Comparison of ENCODE assay signal across 15 cellular contexts in the genomic region with DNA sequence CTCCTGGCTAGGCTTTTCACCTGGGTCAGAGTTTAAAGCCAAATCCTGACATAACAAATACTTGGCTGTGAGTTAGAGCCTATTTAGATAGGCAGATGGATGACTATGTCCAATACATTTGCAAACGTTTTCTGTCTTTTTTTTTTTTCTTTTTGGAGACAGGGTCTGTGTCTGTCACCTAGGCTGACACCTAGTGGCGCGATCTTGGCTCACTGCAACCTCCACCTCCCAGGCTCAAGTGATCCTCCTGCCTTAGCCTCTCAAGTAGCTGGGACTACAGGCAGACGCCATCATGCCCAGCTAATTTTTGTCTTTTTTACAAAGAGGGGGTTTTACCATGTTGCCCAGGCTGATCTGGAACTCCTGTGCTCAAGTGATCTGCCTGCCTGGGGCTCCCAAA.
DNase-seq lines count a peak whose midpoint lies in the region; ATAC-seq and TF ChIP-seq lines count a peak whose summit lies in the region.
"Had no signal": no experiment of that assay in that cellular context is flagged by ENCODE, and none has a peak within 500 bp of the region (broad histone marks: within the 10 kb centered on the region; RNA-seq: fewer than 3 reads in every experiment).

No MANE protein-coding gene starts in this region.

- H3K27ac Mint-ChIP-seq in activated CD4-positive, alpha-beta T cell treated with anti-CD3 and anti-CD28 coated beads, Interleukin-2, amount 10 ng/mL, durations not matched to agents 7 days and 5 days = no peak overlapping the region
- no peak overlapping the region for H3K27ac Mint-ChIP-seq in neural crest cell (ENCODE audit: unreplicated experiment)
- H3K27ac Mint-ChIP-seq: activated T-helper 2 cell treated with anti-CD3 and anti-CD28 coated beads, Interferon-gamma antibody, Interleukin-2, Interleukin-4, amounts not matched to agents 10 μg/mL and 5 μg/mL and 100 μg/mL, durations not matched to agents 14 hours and 24 hours and 36 hours; effector memory CD8-positive, alpha-beta T cell had no signal

- CTCF ChIA-PET in activated CD4-positive, alpha-beta T cell treated with anti-CD3 and anti-CD28 coated beads, Interleukin-2, amount 10 ng/mL, durations not matched to agents 7 days and 5 days (lab: Charles Lee) = no interaction called here

- no peak overlapping the region for H3K4me3 Mint-ChIP-seq in activated CD4-positive, alpha-beta T cell treated with anti-CD3 and anti-CD28 coated beads, Interleukin-2, amount 10 ng/mL, durations not matched to agents 7 days and 5 days
- H3K4me3 Mint-ChIP-seq in neural crest cell = no peak overlapping the region
- H3K4me3 Mint-ChIP-seq: effector memory CD8-positive, alpha-beta T cell had no signal

- peak; percentile 33 for TF ChIP-seq CTCF in neural crest cell (conservative IDR thresholded peaks at IDR 0.05)

- H3K36me3 Mint-ChIP-seq in activated CD4-positive, alpha-beta T cell treated with anti-CD3 and anti-CD28 coated beads, Interleukin-2, amount 10 ng/mL, durations not matched to agents 7 days and 5 days (ENCODE audit: low read depth) = peaks cover 11% of the 10 kb centered on the region
- H3K36me3 Mint-ChIP-seq in neural crest cell (ENCODE audit: low read depth) = peaks cover 12% of the 10 kb centered on the region

- H3K9me3 Mint-ChIP-seq in activated CD4-positive, alpha-beta T cell treated with anti-CD3 and anti-CD28 coated beads, Interleukin-2, amount 10 ng/mL, durations not matched to agents 7 days and 5 days = no peaks in the 10 kb centered on the region
- H3K9me3 Mint-ChIP-seq in neural crest cell = peaks cover 2% of the 10 kb centered on the region
- H3K9me3 Mint-ChIP-seq: activated T-helper 2 cell treated with anti-CD3 and anti-CD28 coated beads, Interferon-gamma antibody, Interleukin-2, Interleukin-4, amounts not matched to agents 10 μg/mL and 5 μg/mL and 100 μg/mL, durations not matched to agents 14 hours and 24 hours and 36 hours; effector memory CD8-positive, alpha-beta T cell had no signal

- no peaks in the 10 kb centered on the region for H3K4me1 Mint-ChIP-seq in activated CD4-positive, alpha-beta T cell treated with anti-CD3 and anti-CD28 coated beads, Interleukin-2, amount 10 ng/mL, durations not matched to agents 7 days and 5 days
- no peaks in the 10 kb centered on the region for H3K4me1 Mint-ChIP-seq in neural crest cell

- no peaks in the 10 kb centered on the region for H3K27me3 Mint-ChIP-seq in activated CD4-positive, alpha-beta T cell treated with anti-CD3 and anti-CD28 coated beads, Interleukin-2, amount 10 ng/mL, durations not matched to agents 7 days and 5 days
- no peaks in the 10 kb centered on the region for H3K27me3 Mint-ChIP-seq in neural crest cell (ENCODE audit: low read depth)
- H3K27me3 Mint-ChIP-seq: effector memory CD8-positive, alpha-beta T cell had no signal

- POLR2A ChIA-PET in activated CD4-positive, alpha-beta T cell treated with anti-CD3 and anti-CD28 coated beads, Interleukin-2, amount 10 ng/mL, durations not matched to agents 7 days and 5 days (lab: Charles Lee) = no interaction called here

- peak; percentile 9 for DNase-seq in activated CD4-positive, alpha-beta T cell treated with anti-CD3 and anti-CD28 coated beads, Interleukin-2, amount 10 ng/mL, durations not matched to agents 7 days and 5 days
- DNase-seq in activated CD4-positive, alpha-beta T cell treated with anti-CD3 and anti-CD28 coated beads for 1 hour = no peak
- peak; percentile 34 for DNase-seq in HT1080 (ENCODE audit: low read depth)
- DNase-seq in activated CD4-positive, alpha-beta T cell treated with anti-CD3 and anti-CD28 coated beads, Interleukin-2, amount 50 U/mL, for 1 hour = peak; percentile 3
- no peak for DNase-seq in neural crest cell (ENCODE audit: low read depth, low spot score)
- no peak for DNase-seq in head of caudate nucleus
- DNase-seq: DMS79 treated with DMSO at 0.1 percent for 48 hours; effector memory CD8-positive, alpha-beta T cell; kidney; NCI-H187; stimulated activated CD4-positive, alpha-beta T cell treated with anti-CD3 and anti-CD28 coated beads, Interleukin-1b, Interleukin-23, amount 100 ng/mL, for 48 hours had no signal

- intact Hi-C loops in head of caudate nucleus (cut with DNase I) = no loop called here

- ATAC-seq in HG03039 (IDR thresholded peaks at IDR 0.05; ENCODE audit: unreplicated experiment) (no peak), HG02938 (IDR thresholded peaks at IDR 0.05; ENCODE audit: unreplicated experiment) (no peak)
- ATAC-seq: activated CD4-positive, CD25-positive, alpha-beta regulatory T cell treated with anti-CD3 and anti-CD28 coated beads, Interleukin-2, amount 50 U/mL, for 24 hours; effector memory CD8-positive, alpha-beta T cell had no signal

Comparison
In these comparisons a context has a peak if more than half of its experiments do, and no peak if none do; other contexts are left out.
1. DNase-seq: peak in activated CD4-positive, alpha-beta T cell treated with anti-CD3 and anti-CD28 coated beads, Interleukin-2, amount 10 ng/mL, durations not matched to agents 7 days and 5 days (single experiment), HT1080 (single experiment) and activated CD4-positive, alpha-beta T cell treated with anti-CD3 and anti-CD28 coated beads, Interleukin-2, amount 50 U/mL, for 1 hour (single experiment); none in activated CD4-positive, alpha-beta T cell treated with anti-CD3 and anti-CD28 coated beads for 1 hour (single experiment), neural crest cell (single experiment) and head of caudate nucleus (0 of 42).